Comparison of ENCODE assay signal across 1 cellular context in the genomic region with DNA sequence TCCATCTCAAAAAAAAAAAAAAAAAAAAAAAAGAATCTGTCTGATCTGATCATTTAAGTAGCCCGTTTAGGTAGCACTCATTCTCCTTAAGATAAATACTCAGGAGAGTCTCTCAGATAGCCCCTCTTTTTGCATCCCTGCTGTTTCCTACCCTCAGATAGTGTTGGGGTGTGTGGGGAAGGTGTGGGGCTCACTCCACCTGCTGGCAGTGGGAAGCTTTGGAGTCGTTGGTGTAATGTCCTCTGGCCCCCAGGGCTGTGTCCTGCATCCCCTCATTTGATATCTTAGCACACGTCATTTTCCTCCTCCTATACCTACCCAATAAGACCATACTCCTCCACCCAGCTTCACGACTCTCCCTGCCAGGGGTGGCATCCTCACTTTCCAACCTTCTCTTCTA.
TF ChIP-seq lines count a peak whose summit lies in the region.

No MANE protein-coding gene starts in this region.

TF ChIP-seq in WTC11, 78 proteins besides CTCF, POLR2A, EP300 and RAD21 (continued from another document):
- TF ChIP-seq, protein P1, sequence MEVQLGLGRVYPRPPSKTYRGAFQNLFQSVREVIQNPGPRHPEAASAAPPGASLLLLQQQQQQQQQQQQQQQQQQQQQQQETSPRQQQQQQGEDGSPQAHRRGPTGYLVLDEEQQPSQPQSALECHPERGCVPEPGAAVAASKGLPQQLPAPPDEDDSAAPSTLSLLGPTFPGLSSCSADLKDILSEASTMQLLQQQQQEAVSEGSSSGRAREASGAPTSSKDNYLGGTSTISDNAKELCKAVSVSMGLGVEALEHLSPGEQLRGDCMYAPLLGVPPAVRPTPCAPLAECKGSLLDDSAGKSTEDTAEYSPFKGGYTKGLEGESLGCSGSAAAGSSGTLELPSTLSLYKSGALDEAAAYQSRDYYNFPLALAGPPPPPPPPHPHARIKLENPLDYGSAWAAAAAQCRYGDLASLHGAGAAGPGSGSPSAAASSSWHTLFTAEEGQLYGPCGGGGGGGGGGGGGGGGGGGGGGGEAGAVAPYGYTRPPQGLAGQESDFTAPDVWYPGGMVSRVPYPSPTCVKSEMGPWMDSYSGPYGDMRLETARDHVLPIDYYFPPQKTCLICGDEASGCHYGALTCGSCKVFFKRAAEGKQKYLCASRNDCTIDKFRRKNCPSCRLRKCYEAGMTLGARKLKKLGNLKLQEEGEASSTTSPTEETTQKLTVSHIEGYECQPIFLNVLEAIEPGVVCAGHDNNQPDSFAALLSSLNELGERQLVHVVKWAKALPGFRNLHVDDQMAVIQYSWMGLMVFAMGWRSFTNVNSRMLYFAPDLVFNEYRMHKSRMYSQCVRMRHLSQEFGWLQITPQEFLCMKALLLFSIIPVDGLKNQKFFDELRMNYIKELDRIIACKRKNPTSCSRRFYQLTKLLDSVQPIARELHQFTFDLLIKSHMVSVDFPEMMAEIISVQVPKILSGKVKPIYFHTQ (CRISPR knock-in tag; IDR thresholded peaks at IDR 0.05): no peak
- no peak for TF ChIP-seq ZNF121 (CRISPR knock-in tag; IDR thresholded peaks at IDR 0.05)
- TF ChIP-seq NFYB (CRISPR knock-in tag; conservative IDR thresholded peaks at IDR 0.05; ENCODE audit: low read depth): no peak
- TF ChIP-seq TEAD4 (CRISPR knock-in tag; IDR thresholded peaks at IDR 0.05): no peak
- TF ChIP-seq GRHL2 (CRISPR knock-in tag; IDR thresholded peaks at IDR 0.05; ENCODE audit: insufficient replicate concordance, severe bottlenecking): no peak
- no peak for TF ChIP-seq ZNF232 (CRISPR knock-in tag; IDR thresholded peaks at IDR 0.05)
- TF ChIP-seq EMX1 (CRISPR knock-in tag; IDR thresholded peaks at IDR 0.05): no peak
- TF ChIP-seq, protein P2, sequence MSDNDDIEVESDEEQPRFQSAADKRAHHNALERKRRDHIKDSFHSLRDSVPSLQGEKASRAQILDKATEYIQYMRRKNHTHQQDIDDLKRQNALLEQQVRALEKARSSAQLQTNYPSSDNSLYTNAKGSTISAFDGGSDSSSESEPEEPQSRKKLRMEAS (CRISPR knock-in tag; IDR thresholded peaks at IDR 0.05): no peak
- no peak for TF ChIP-seq NR2C2 (CRISPR knock-in tag; IDR thresholded peaks at IDR 0.05)
